Comparison of ENCODE assay signal across 11 cellular contexts in the genomic region with DNA sequence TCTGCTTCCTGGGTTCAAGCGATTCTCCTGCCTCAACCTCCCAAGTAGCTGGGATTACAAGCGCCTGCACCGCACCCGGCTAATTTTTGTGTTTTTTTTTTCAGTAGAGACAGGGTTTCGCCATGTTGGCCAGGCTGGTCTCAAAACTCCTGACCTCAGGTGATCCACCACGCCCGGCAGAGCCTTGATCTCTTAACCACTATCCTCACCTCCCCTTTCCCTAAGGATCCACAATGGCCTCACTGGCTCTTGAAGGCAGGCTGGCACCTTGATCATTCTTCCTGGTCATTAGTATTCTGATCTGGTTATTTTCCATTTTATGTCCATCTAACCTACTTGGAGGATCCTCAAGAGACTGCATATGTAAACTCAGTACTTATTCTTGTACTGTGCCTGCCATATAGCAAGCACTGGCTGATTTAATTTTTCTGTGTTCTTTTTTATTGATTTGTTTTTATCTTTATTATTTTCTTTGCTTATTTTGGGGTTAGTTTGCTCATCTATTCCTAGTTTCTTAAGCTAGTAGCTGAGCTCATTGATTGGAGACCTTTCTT. TPM values are rescaled to one million over a fixed set of nuclear protein-coding genes. Genes with fewer than 3 reads are reported as not detected.
A peak's percentile ranks its signal among the peaks of the same experiment; 100 is the strongest.
DNase-seq lines count a peak whose midpoint lies in the region; ATAC-seq, FAIRE-seq and TF ChIP-seq lines count a peak whose summit lies in the region.
"Had no signal": no experiment of that assay in that cellular context is flagged by ENCODE, and none has a peak within 500 bp of the region (broad histone marks: within the 10 kb centered on the region; RNA-seq: fewer than 3 reads in every experiment).

No MANE protein-coding gene starts in this region.

- H3K9me3 ChIP-seq in Karpas-422 (ENCODE audit: low read length) (no peaks in the 10 kb centered on the region), neural progenitor cell (ENCODE audit: low read depth) (no peaks in the 10 kb centered on the region), osteoblast (ENCODE audit: low read depth, low read length) (no peaks in the 10 kb centered on the region)
- H3K9me3 ChIP-seq: gastrocnemius medialis had no signal

- H3K27ac ChIP-seq in Karpas-422 (ENCODE audit: low read length): peak overlapping the region; percentile 51; the same call in 1 of the 2 replicates
- H3K27ac ChIP-seq in neural progenitor cell: peak overlapping the region; percentile 9
- H3K27ac ChIP-seq in osteoblast (ENCODE audit: low read depth, low read length): no peak overlapping the region
- H3K27ac ChIP-seq: gastrocnemius medialis had no signal

- peaks cover 36% of the 10 kb centered on the region for H3K4me1 Mint-ChIP-seq in neural progenitor cell

- no peak overlapping the region for H3K4me3 ChIP-seq in Karpas-422 (ENCODE audit: low read length)
- no peak overlapping the region for H3K4me3 ChIP-seq in neural progenitor cell
- H3K4me3 ChIP-seq in osteoblast (ENCODE audit: insufficient read depth, low read length): no peak overlapping the region
- H3K4me3 ChIP-seq: gastrocnemius medialis had no signal

- H3K36me3 ChIP-seq in Karpas-422 (ENCODE audit: insufficient read depth, low read length) (peaks cover 47% of the 10 kb centered on the region), neural progenitor cell (peaks cover 34% of the 10 kb centered on the region), osteoblast (ENCODE audit: insufficient read depth, low read length) (peaks cover 55% of the 10 kb centered on the region)

- ATAC-seq in activated naive CD4-positive, alpha-beta T cell treated with anti-CD3 and anti-CD28 coated beads, Interleukin-2, amount 50 U/mL, for 72 hours: no peak
- no peak for ATAC-seq in HG02678 (IDR thresholded peaks at IDR 0.05; ENCODE audit: unreplicated experiment)
- ATAC-seq: gastrocnemius medialis had no signal

- H3K9ac ChIP-seq in Karpas-422 (ENCODE audit: low read length) (no peak overlapping the region), neural progenitor cell (no peak overlapping the region)

- H3K79me2 ChIP-seq in Karpas-422 (ENCODE audit: low read length): peaks cover 14% of the 10 kb centered on the region
- peaks cover 40% of the 10 kb centered on the region for H3K79me2 ChIP-seq in neural progenitor cell (ENCODE audit: low read depth)
- peaks cover 19% of the 10 kb centered on the region for H3K79me2 ChIP-seq in osteoblast (ENCODE audit: insufficient read depth, low read length)

- H2AFZ ChIP-seq in Karpas-422 (ENCODE audit: low read length) (no peak overlapping the region), neural progenitor cell (replicated peaks) (no peak overlapping the region), osteoblast (ENCODE audit: low read length) (no peak overlapping the region)

- no peaks in the 10 kb centered on the region for H3K9me3 Mint-ChIP-seq in activated naive CD4-positive, alpha-beta T cell treated with anti-CD3 and anti-CD28 coated beads, Interleukin-2, amount 50 U/mL, for 72 hours
- no peaks in the 10 kb centered on the region for H3K9me3 Mint-ChIP-seq in neural progenitor cell

- no peaks in the 10 kb centered on the region for H3K9me2 ChIP-seq in Karpas-422 (replicated peaks; ENCODE audit: insufficient read depth, low read length)

- H3K4me1 ChIP-seq in Karpas-422 (ENCODE audit: low read length) (peaks cover 45% of the 10 kb centered on the region), neural progenitor cell (peaks cover 26% of the 10 kb centered on the region), osteoblast (ENCODE audit: insufficient read depth, low read length) (peaks cover 33% of the 10 kb centered on the region)

- peaks cover 23% of the 10 kb centered on the region for H4K20me1 ChIP-seq in Karpas-422 (ENCODE audit: insufficient read depth, low read depth, low read length)
- H4K20me1 ChIP-seq in neural progenitor cell (ENCODE audit: low read depth): peaks cover 64% of the 10 kb centered on the region
- H4K20me1 ChIP-seq in osteoblast (ENCODE audit: insufficient read depth, low read length): peaks cover 48% of the 10 kb centered on the region

- peaks cover 37 to 52% of the 10 kb centered on the region in 2 donors for H3K36me3 Mint-ChIP-seq in activated naive CD4-positive, alpha-beta T cell treated with anti-CD3 and anti-CD28 coated beads, Interleukin-2, amount 50 U/mL, for 72 hours
- H3K36me3 Mint-ChIP-seq in neural progenitor cell: peaks cover 37% of the 10 kb centered on the region

- DNase-seq in NCI-H82 (lab: John Stamatoyannopoulos, UW) (peak; percentile 77), NCI-H82 treated with DMSO at 0.1 percent for 48 hours (lab: John Stamatoyannopoulos, UW; ENCODE audit: unreplicated experiment) (no peak), Karpas-422 (peak; percentile 78), neural progenitor cell (ENCODE audit: low spot score) (no peak), frontal cortex (ENCODE audit: low spot score in 2 of 2) (no peak), osteoblast (ENCODE audit: insufficient read length, low spot score, missing footprints) (no peak)
- no peak for DNase-seq in activated naive CD4-positive, alpha-beta T cell treated with anti-CD3 and anti-CD28 coated beads, Interleukin-2, amount 50 U/mL, for 72 hours (ENCODE audit: low spot score in 2 of 2)
- DNase-seq: activated CD4-positive, CD25-positive, alpha-beta regulatory T cell; gastrocnemius medialis had no signal

- H3K27ac Mint-ChIP-seq in activated naive CD4-positive, alpha-beta T cell treated with anti-CD3 and anti-CD28 coated beads, Interleukin-2, amount 50 U/mL, for 72 hours: peak overlapping the region; percentile 59 to 100
- peak overlapping the region; percentile 35 for H3K27ac Mint-ChIP-seq in neural progenitor cell

- TF ChIP-seq CTCF in neural progenitor cell (IDR thresholded peaks at IDR 0.05) (no peak), osteoblast (IDR thresholded peaks at IDR 0.05; ENCODE audit: extremely low read depth, low read depth, low read length) (no peak)

- no peaks in the 10 kb centered on the region for H3K27me3 ChIP-seq in Karpas-422 (ENCODE audit: low read length)
- H3K27me3 ChIP-seq in neural progenitor cell: no peaks in the 10 kb centered on the region
- no peaks in the 10 kb centered on the region for H3K27me3 ChIP-seq in osteoblast (ENCODE audit: insufficient read depth, low read length)
- H3K27me3 ChIP-seq: gastrocnemius medialis had no signal

- H3K4me2 ChIP-seq in Karpas-422 (ENCODE audit: low read depth, low read length, poor library complexity, severe bottlenecking) (no peak overlapping the region), neural progenitor cell (no peak overlapping the region), osteoblast (ENCODE audit: insufficient read depth, low read length) (no peak overlapping the region)

- H3F3A ChIP-seq in neural progenitor cell (ENCODE audit: low read depth): peaks cover 97% of the 10 kb centered on the region

- H3K4me3 Mint-ChIP-seq in neural progenitor cell: peak overlapping the region; percentile 44

- no peak for FAIRE-seq in frontal cortex (lab: Jason Lieb, UNC)
- FAIRE-seq: A204.1 had no signal

- peaks cover 2% of the 10 kb centered on the region for H3K27me3 Mint-ChIP-seq in neural progenitor cell (ENCODE audit: insufficient read depth, low read depth)

RNA-seq across cellular contexts. Expression of a gene that starts 6.3 kb away (rescaled TPM):
- total RNA-seq in Karpas-422 (2014; rRNA removed; shearing (Covaris generic); ENCODE audit: low replicate concordance): 27.5 and 49.7 TPM in 2 replicates
- 10 to 100 TPM; 90.1 to 98.2 TPM for total RNA-seq in activated naive CD4-positive, alpha-beta T cell treated with anti-CD3 and anti-CD28 coated beads, Interleukin-2, amount 50 U/mL, for 72 hours
- total RNA-seq in neural progenitor cell (ENCODE audit: low replicate concordance) (34.8 and 62.3 TPM in 2 replicates), frontal cortex (15.1 TPM), osteoblast (32.1 and 35.1 TPM in 2 replicates)

RNA-seq across cellular contexts. Expression of a gene that starts 40.8 kb away (rescaled TPM):
- 22.4 and 28.6 TPM in 2 replicates for total RNA-seq in Karpas-422 (2014; rRNA removed; shearing (Covaris generic); ENCODE audit: low replicate concordance)
- 10 to 100 TPM; 64.8 to 73.4 TPM for total RNA-seq in activated naive CD4-positive, alpha-beta T cell treated with anti-CD3 and anti-CD28 coated beads, Interleukin-2, amount 50 U/mL, for 72 hours
- total RNA-seq in neural progenitor cell (ENCODE audit: low replicate concordance) (43.9 and 50.0 TPM in 2 replicates), frontal cortex (35.1 TPM), osteoblast (23.2 and 28.3 TPM in 2 replicates)

Comparison
In these comparisons a context has a peak if more than half of its experiments do, and no peak if none do; other contexts are left out.
1. DNase-seq: peak in NCI-H82 (single experiment) and Karpas-422 (single experiment); none in NCI-H82 treated with DMSO at 0.1 percent for 48 hours (single experiment), activated naive CD4-positive, alpha-beta T cell treated with anti-CD3 and anti-CD28 coated beads, Interleukin-2, amount 50 U/mL, for 72 hours (0 of 2), neural progenitor cell (single experiment), frontal cortex (0 of 2) and osteoblast (single experiment).